ENCODE assay signal across 1 cellular context in the genomic region with DNA sequence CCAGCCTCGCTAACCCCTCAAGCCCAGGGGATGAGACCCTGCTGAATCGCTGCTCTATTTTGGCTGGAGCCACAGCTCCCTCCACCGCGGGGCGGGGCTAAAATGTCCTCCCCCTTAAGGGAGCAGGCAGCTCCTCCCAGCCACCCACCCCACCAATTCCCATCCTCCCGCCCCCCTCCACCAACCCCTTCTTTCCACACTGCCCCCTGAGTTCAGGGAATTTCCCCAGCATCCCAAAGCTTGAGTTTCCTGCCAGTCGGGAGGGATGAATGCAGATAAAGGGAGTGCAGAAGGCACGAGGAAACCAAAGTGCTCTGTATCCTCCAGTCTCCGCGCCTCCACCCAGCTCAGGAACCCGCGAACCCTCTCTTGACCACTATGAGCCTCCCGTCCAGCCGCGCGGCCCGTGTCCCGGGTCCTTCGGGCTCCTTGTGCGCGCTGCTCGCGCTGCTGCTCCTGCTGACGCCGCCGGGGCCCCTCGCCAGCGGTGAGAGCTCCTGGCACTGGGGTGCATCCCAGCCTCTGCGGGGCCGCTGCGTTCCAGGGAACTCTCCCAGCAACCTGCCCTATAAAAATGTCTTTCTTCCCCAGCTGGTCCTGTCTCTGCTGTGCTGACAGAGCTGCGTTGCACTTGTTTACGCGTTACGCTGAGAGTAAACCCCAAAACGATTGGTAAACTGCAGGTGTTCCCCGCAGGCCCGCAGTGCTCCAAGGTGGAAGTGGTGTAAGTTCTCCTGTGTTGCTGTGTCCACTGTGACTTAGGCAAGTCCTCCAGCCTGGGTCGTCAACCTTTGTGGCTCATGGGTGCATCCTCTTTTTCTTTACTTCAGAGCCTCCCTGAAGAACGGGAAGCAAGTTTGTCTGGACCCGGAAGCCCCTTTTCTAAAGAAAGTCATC.
TF ChIP-seq lines count a peak whose summit lies in the region.

Gene CXCL6, plus strand, starts transcription at position 306 of the 897 bp plus-strand sequence. Its CDS starts 73 bp downstream, at position 379.

TF ChIP-seq in HEK293, 187 proteins besides CTCF, POLR2A, EP300 and RAD21 (continued from another document and continues in another):
- TF ChIP-seq, protein P1, sequence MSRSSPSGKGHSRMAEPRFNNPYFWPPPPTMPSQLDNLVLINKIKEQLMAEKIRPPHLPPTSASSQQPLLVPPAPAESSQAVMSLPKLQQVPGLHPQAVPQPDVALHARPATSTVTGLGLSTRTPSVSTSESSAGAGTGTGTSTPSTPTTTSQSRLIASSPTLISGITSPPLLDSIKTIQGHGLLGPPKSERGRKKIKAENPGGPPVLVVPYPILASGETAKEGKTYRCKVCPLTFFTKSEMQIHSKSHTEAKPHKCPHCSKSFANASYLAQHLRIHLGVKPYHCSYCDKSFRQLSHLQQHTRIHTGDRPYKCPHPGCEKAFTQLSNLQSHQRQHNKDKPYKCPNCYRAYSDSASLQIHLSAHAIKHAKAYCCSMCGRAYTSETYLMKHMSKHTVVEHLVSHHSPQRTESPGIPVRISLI (tag by site-specific recombination; IDR thresholded peaks at IDR 0.05): no peak
- TF ChIP-seq, protein P2, sequence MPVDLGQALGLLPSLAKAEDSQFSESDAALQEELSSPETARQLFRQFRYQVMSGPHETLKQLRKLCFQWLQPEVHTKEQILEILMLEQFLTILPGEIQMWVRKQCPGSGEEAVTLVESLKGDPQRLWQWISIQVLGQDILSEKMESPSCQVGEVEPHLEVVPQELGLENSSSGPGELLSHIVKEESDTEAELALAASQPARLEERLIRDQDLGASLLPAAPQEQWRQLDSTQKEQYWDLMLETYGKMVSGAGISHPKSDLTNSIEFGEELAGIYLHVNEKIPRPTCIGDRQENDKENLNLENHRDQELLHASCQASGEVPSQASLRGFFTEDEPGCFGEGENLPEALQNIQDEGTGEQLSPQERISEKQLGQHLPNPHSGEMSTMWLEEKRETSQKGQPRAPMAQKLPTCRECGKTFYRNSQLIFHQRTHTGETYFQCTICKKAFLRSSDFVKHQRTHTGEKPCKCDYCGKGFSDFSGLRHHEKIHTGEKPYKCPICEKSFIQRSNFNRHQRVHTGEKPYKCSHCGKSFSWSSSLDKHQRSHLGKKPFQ (tag by site-specific recombination; IDR thresholded peaks at IDR 0.05): no peak
- TF ChIP-seq ZNF560 (tag by site-specific recombination; IDR thresholded peaks at IDR 0.05; ENCODE audit: borderline replicate concordance) (no peak), ZNF292 (tag by site-specific recombination; IDR thresholded peaks at IDR 0.05; ENCODE audit: borderline replicate concordance, low read depth) (no peak), IKZF3 (tag by site-specific recombination; IDR thresholded peaks at IDR 0.05) (no peak), MYNN (tag by site-specific recombination; IDR thresholded peaks at IDR 0.05; ENCODE audit: borderline replicate concordance) (no peak), ZNF302 (tag by site-specific recombination; IDR thresholded peaks at IDR 0.05; ENCODE audit: low read depth) (no peak), ZNF404 (tag by site-specific recombination; IDR thresholded peaks at IDR 0.05) (no peak), SETDB1 (IDR thresholded peaks at IDR 0.05; ENCODE audit: insufficient read length, low read length) (no peak), ZBTB7A (tag by site-specific recombination; IDR thresholded peaks at IDR 0.05; ENCODE audit: low read depth) (no peak), ZNF561 (tag by site-specific recombination; IDR thresholded peaks at IDR 0.05; ENCODE audit: borderline replicate concordance) (no peak), ZNF518A (tag by site-specific recombination; conservative IDR thresholded peaks at IDR 0.05; ENCODE audit: low read depth) (no peak), ZBTB6 (tag by site-specific recombination; IDR thresholded peaks at IDR 0.05) (no peak), ZNF354C (tag by site-specific recombination; IDR thresholded peaks at IDR 0.05; ENCODE audit: borderline replicate concordance, low read depth) (no peak), ZBTB20 (tag by site-specific recombination; IDR thresholded peaks at IDR 0.05) (peak; percentile 68; the same call in 1 of the 2 replicates), ZNF626 (tag by site-specific recombination; IDR thresholded peaks at IDR 0.05) (no peak), MZF1 (tag by site-specific recombination; IDR thresholded peaks at IDR 0.05; ENCODE audit: borderline replicate concordance) (no peak), ZNF146 (tag by site-specific recombination; IDR thresholded peaks at IDR 0.05) (no peak), ZNF521 (tag by site-specific recombination; IDR thresholded peaks at IDR 0.05) (no peak), ZNF514 (tag by site-specific recombination; IDR thresholded peaks at IDR 0.05) (no peak), ZBTB48 (tag by site-specific recombination; IDR thresholded peaks at IDR 0.05) (peak; percentile 59), SP3 (tag by site-specific recombination; IDR thresholded peaks at IDR 0.05) (0 out of 2 replicates have a peak, but pooled peaks have one; percentile 30), ZNF114 (tag by site-specific recombination; IDR thresholded peaks at IDR 0.05) (no peak), ZNF366 (tag by site-specific recombination; conservative IDR thresholded peaks at IDR 0.05) (0 out of 2 replicates have a peak, but pooled peaks have one; percentile 11), ZNF394 (tag by site-specific recombination; IDR thresholded peaks at IDR 0.05; ENCODE audit: borderline replicate concordance) (peak; percentile 24; the same call in 1 of the 2 replicates), ZNF513 (tag by site-specific recombination; IDR thresholded peaks at IDR 0.05) (no peak), ZNF138 (tag by site-specific recombination; IDR thresholded peaks at IDR 0.05; ENCODE audit: borderline replicate concordance) (no peak)
- TF ChIP-seq, protein P3, sequence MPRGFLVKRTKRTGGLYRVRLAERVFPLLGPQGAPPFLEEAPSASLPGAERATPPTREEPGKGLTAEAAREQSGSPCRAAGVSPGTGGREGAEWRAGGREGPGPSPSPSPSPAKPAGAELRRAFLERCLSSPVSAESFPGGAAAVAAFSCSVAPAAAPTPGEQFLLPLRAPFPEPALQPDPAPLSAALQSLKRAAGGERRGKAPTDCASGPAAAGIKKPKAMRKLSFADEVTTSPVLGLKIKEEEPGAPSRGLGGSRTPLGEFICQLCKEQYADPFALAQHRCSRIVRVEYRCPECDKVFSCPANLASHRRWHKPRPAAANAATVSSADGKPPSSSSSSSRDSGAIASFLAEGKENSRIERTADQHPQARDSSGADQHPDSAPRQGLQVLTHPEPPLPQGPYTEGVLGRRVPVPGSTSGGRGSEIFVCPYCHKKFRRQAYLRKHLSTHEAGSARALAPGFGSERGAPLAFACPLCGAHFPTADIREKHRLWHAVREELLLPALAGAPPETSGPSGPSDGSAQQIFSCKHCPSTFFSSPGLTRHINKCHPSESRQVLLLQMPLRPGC (tag by site-specific recombination; IDR thresholded peaks at IDR 0.05): no peak
- TF ChIP-seq, protein P4, sequence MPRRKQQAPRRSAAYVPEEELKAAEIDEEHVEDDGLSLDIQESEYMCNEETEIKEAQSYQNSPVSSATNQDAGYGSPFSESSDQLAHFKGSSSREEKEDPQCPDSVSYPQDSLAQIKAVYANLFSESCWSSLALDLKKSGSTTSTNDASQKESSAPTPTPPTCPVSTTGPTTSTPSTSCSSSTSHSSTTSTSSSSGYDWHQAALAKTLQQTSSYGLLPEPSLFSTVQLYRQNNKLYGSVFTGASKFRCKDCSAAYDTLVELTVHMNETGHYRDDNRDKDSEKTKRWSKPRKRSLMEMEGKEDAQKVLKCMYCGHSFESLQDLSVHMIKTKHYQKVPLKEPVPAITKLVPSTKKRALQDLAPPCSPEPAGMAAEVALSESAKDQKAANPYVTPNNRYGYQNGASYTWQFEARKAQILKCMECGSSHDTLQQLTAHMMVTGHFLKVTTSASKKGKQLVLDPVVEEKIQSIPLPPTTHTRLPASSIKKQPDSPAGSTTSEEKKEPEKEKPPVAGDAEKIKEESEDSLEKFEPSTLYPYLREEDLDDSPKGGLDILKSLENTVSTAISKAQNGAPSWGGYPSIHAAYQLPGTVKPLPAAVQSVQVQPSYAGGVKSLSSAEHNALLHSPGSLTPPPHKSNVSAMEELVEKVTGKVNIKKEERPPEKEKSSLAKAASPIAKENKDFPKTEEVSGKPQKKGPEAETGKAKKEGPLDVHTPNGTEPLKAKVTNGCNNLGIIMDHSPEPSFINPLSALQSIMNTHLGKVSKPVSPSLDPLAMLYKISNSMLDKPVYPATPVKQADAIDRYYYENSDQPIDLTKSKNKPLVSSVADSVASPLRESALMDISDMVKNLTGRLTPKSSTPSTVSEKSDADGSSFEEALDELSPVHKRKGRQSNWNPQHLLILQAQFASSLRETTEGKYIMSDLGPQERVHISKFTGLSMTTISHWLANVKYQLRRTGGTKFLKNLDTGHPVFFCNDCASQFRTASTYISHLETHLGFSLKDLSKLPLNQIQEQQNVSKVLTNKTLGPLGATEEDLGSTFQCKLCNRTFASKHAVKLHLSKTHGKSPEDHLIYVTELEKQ (tag by site-specific recombination; IDR thresholded peaks at IDR 0.05; ENCODE audit: borderline replicate concordance): no peak
- TF ChIP-seq, protein P5, sequence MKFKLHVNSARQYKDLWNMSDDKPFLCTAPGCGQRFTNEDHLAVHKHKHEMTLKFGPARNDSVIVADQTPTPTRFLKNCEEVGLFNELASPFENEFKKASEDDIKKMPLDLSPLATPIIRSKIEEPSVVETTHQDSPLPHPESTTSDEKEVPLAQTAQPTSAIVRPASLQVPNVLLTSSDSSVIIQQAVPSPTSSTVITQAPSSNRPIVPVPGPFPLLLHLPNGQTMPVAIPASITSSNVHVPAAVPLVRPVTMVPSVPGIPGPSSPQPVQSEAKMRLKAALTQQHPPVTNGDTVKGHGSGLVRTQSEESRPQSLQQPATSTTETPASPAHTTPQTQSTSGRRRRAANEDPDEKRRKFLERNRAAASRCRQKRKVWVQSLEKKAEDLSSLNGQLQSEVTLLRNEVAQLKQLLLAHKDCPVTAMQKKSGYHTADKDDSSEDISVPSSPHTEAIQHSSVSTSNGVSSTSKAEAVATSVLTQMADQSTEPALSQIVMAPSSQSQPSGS (tag by site-specific recombination; IDR thresholded peaks at IDR 0.05; ENCODE audit: low read depth): no peak
- TF ChIP-seq, protein P6, sequence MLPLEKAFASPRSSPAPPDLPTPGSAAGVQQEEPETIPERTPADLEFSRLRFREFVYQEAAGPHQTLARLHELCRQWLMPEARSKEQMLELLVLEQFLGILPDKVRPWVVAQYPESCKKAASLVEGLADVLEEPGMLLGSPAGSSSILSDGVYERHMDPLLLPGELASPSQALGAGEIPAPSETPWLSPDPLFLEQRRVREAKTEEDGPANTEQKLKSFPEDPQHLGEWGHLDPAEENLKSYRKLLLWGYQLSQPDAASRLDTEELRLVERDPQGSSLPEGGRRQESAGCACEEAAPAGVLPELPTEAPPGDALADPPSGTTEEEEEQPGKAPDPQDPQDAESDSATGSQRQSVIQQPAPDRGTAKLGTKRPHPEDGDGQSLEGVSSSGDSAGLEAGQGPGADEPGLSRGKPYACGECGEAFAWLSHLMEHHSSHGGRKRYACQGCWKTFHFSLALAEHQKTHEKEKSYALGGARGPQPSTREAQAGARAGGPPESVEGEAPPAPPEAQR (tag by site-specific recombination; IDR thresholded peaks at IDR 0.05): no peak
